10 cellular contexts compared by ENCODE assay signal in the genomic region with DNA sequence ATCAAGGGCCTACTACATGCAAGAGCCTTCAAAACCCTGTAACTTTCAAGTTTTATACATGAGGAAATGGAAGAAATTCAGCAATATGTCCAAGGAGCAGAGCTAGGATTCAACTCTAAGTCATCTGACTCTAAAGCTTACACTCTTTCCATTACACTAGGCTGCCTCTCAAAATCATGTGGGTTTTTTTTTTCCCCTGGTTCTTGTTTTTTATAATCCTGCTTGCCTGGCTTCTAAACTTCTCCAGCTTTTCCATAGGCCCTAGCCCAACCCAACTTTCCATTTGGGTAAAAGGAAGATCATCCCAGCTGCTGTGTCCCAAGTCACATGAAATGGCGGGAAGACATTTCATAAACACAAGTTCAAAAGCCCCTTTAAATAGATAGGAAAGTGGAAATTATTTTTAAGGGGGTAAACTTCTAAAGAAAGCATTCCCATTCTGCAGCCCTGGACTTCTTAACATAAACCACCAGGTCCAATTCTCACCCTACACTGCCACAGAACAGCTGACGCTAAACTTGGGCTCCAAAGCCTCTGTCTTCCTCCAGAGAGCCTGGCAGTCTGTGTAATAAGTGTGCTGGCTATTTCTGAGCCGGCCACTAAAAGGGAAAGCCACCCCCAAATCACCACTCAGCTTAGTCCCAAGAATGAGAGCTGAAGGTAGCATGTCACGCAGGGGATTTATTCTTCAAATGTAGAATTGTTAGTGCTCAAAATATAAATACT. TPM values are rescaled to one million over a fixed set of nuclear protein-coding genes. Genes with fewer than 3 reads are reported as not detected.
A peak's percentile ranks its signal among the peaks of the same experiment; 100 is the strongest.
DNase-seq lines count a peak whose midpoint lies in the region; ATAC-seq and TF ChIP-seq lines count a peak whose summit lies in the region.
"Had no signal": no experiment of that assay in that cellular context is flagged by ENCODE, and none has a peak within 500 bp of the region (broad histone marks: within the 10 kb centered on the region; RNA-seq: fewer than 3 reads in every experiment).

No MANE protein-coding gene starts in this region.

- 49% methylated on average over 4 of the region's 4 CpGs for WGBS in esophagus muscularis mucosa

- intact Hi-C loops in esophagus muscularis mucosa (cut with DNase I): no loop called here

- peaks cover 99% of the 10 kb centered on the region for H3K4me1 Mint-ChIP-seq in stimulated activated naive CD8-positive, alpha-beta T cell treated with anti-CD3 and anti-CD28 coated beads, Interleukin-15, Interleukin-2, amounts not matched to agents 100 ng/mL and 50 ng/mL, for 24 hours (ENCODE audit: low read depth)
- H3K4me1 Mint-ChIP-seq in brain: peaks cover 77% of the 10 kb centered on the region
- peaks cover 69 to 72% of the 10 kb centered on the region in 2 donors for H3K4me1 Mint-ChIP-seq in natural killer cell treated with Interleukin-12 subunit alpha and Interleukin-12 subunit beta and Interleukin-15 and Interleukin-18, amount 100 ng/mL, for 72 hours (ENCODE audit: low read depth in 2 of 2)

- peaks cover 0 to 80% (median 14%) of the 10 kb centered on the region in 4 donors for H3K4me1 ChIP-seq in esophagus muscularis mucosa

- ATAC-seq in stimulated activated naive CD8-positive, alpha-beta T cell treated with anti-CD3 and anti-CD28 coated beads, Interleukin-15, Interleukin-2, amounts not matched to agents 100 U/mL and 50 U/mL, for 24 hours: no peak
- ATAC-seq in natural killer cell treated with Interleukin-12 subunit alpha and Interleukin-12 subunit beta and Interleukin-15 and Interleukin-18, amount 100 ng/mL, for 72 hours: no peak

- TF ChIP-seq CTCF in brain (conservative IDR thresholded peaks at IDR 0.05) (no peak), esophagus muscularis mucosa (IDR thresholded peaks at IDR 0.05) (no peak)

- no peak for DNase-seq in stimulated activated naive CD8-positive, alpha-beta T cell treated with anti-CD3 and anti-CD28 coated beads, Interleukin-15, Interleukin-2, amounts not matched to agents 100 U/mL and 50 U/mL, for 24 hours
- DNase-seq in natural killer cell treated with Interleukin-12 subunit alpha and Interleukin-12 subunit beta and Interleukin-15 and Interleukin-18, amount 100 ng/mL, for 72 hours (ENCODE audit: low spot score): no peak
- DNase-seq in NCI-H146 treated with DMSO at 0.1 percent for 48 hours (lab: John Stamatoyannopoulos, UW; ENCODE audit: unreplicated experiment): no peak
- no peak for DNase-seq in NCI-H2081 treated with DMSO at 0.1 percent for 48 hours (lab: John Stamatoyannopoulos, UW)
- no peak for DNase-seq in NCI-H2107 treated with DMSO at 0.1 percent for 48 hours (lab: John Stamatoyannopoulos, UW; ENCODE audit: unreplicated experiment)
- no peak for DNase-seq in esophagus muscularis mucosa (ENCODE audit: extremely low spot score)
- DNase-seq: H7 had no signal

- H3K4me3 Mint-ChIP-seq in stimulated activated naive CD8-positive, alpha-beta T cell treated with anti-CD3 and anti-CD28 coated beads, Interleukin-15, Interleukin-2, amounts not matched to agents 100 ng/mL and 50 ng/mL, for 24 hours: peak overlapping the region; percentile 8
- H3K4me3 Mint-ChIP-seq in brain: no peak overlapping the region
- H3K4me3 Mint-ChIP-seq in natural killer cell treated with Interleukin-12 subunit alpha and Interleukin-12 subunit beta and Interleukin-15 and Interleukin-18, amount 100 ng/mL, for 72 hours: no peak overlapping the region
- H3K4me3 Mint-ChIP-seq: neural progenitor cell had no signal

- no peaks in the 10 kb centered on the region for H3K27me3 Mint-ChIP-seq in stimulated activated naive CD8-positive, alpha-beta T cell treated with anti-CD3 and anti-CD28 coated beads, Interleukin-15, Interleukin-2, amounts not matched to agents 100 ng/mL and 50 ng/mL, for 24 hours
- no peaks in the 10 kb centered on the region for H3K27me3 Mint-ChIP-seq in brain
- H3K27me3 Mint-ChIP-seq in natural killer cell treated with Interleukin-12 subunit alpha and Interleukin-12 subunit beta and Interleukin-15 and Interleukin-18, amount 100 ng/mL, for 72 hours: no peaks in the 10 kb centered on the region

- H3K9me3 Mint-ChIP-seq in stimulated activated naive CD8-positive, alpha-beta T cell treated with anti-CD3 and anti-CD28 coated beads, Interleukin-15, Interleukin-2, amounts not matched to agents 100 ng/mL and 50 ng/mL, for 24 hours: no peaks in the 10 kb centered on the region
- no peaks in the 10 kb centered on the region for H3K9me3 Mint-ChIP-seq in brain
- no peaks in the 10 kb centered on the region for H3K9me3 Mint-ChIP-seq in natural killer cell treated with Interleukin-12 subunit alpha and Interleukin-12 subunit beta and Interleukin-15 and Interleukin-18, amount 100 ng/mL, for 72 hours
- H3K9me3 Mint-ChIP-seq: neural progenitor cell had no signal

- H3K27ac Mint-ChIP-seq in stimulated activated naive CD8-positive, alpha-beta T cell treated with anti-CD3 and anti-CD28 coated beads, Interleukin-15, Interleukin-2, amounts not matched to agents 100 ng/mL and 50 ng/mL, for 24 hours: peak overlapping the region; percentile 98
- H3K27ac Mint-ChIP-seq in brain: peak overlapping the region in 4 of 5 experiments; percentile 41 to 98 (median 80)
- H3K27ac Mint-ChIP-seq in natural killer cell treated with Interleukin-12 subunit alpha and Interleukin-12 subunit beta and Interleukin-15 and Interleukin-18, amount 100 ng/mL, for 72 hours: peak overlapping the region; percentile 77 to 87
- H3K27ac Mint-ChIP-seq: neural progenitor cell had no signal

- H3K36me3 ChIP-seq in esophagus muscularis mucosa: no peaks in the 10 kb centered on the region
- H3K36me3 ChIP-seq: neural progenitor cell had no signal

- H3K27me3 ChIP-seq in esophagus muscularis mucosa: no peaks in the 10 kb centered on the region
- H3K27me3 ChIP-seq: neural progenitor cell had no signal

- no peak for TF ChIP-seq POLR2A in esophagus muscularis mucosa (IDR thresholded peaks at IDR 0.05; ENCODE audit: low read depth)

- peak overlapping the region in 1 of 4 donors; percentile 100 for H3K27ac ChIP-seq in esophagus muscularis mucosa (replicated peaks in 1 of 4)
- H3K27ac ChIP-seq: neural progenitor cell had no signal

- H3K36me3 Mint-ChIP-seq in stimulated activated naive CD8-positive, alpha-beta T cell treated with anti-CD3 and anti-CD28 coated beads, Interleukin-15, Interleukin-2, amounts not matched to agents 100 ng/mL and 50 ng/mL, for 24 hours (ENCODE audit: low read depth): peaks cover 34% of the 10 kb centered on the region
- H3K36me3 Mint-ChIP-seq in brain: no peaks in the 10 kb centered on the region
- H3K36me3 Mint-ChIP-seq in natural killer cell treated with Interleukin-12 subunit alpha and Interleukin-12 subunit beta and Interleukin-15 and Interleukin-18, amount 100 ng/mL, for 72 hours: no peaks in the 10 kb centered on the region
- H3K36me3 Mint-ChIP-seq: neural progenitor cell had no signal

- no peak for TF ChIP-seq EP300 in esophagus muscularis mucosa (IDR thresholded peaks at IDR 0.05)

- no peak overlapping the region for H3K4me3 ChIP-seq in esophagus muscularis mucosa
- H3K4me3 ChIP-seq: neural progenitor cell had no signal

- H3K9me3 ChIP-seq in esophagus muscularis mucosa: no peaks in the 10 kb centered on the region

RNA-seq across cellular contexts. Expression of a gene that starts 46.9 kb away (rescaled TPM):
- polyA plus RNA-seq in brain (ENCODE audit: insufficient read depth, low read depth, low replicate concordance): 85.7 TPM
- 10 to 100 TPM; 27.2 to 35.2 TPM for total RNA-seq in natural killer cell treated with Interleukin-12 subunit alpha and Interleukin-12 subunit beta and Interleukin-15 and Interleukin-18, amount 100 ng/mL, for 72 hours
- total RNA-seq in esophagus muscularis mucosa: 100 to 1,000 TPM in 2 of 4 donors, 10 to 100 TPM in 2; 71.1 to 156 (median 116) TPM
